In genomic region chr17:77879896-77880280, GRCh38 we compare ENCODE assay signal across 17 cellular contexts.
A peak's percentile ranks its signal among the peaks of the same experiment; 100 is the strongest.
DNase-seq lines count a peak whose midpoint lies in the region; ATAC-seq and TF ChIP-seq lines count a peak whose summit lies in the region.
"Had no signal": no experiment of that assay in that cellular context is flagged by ENCODE, and none has a peak within 500 bp of the region (broad histone marks: within the 10 kb centered on the region; RNA-seq: fewer than 3 reads in every experiment).

No MANE protein-coding gene starts in this region.

- H3K4me3 Mint-ChIP-seq in activated naive CD8-positive, alpha-beta T cell treated with anti-CD3 and anti-CD28 coated beads, Interleukin-2, amount 10 ng/mL, durations not matched to agents 7 days and 5 days = no peak overlapping the region
- no peak overlapping the region for H3K4me3 Mint-ChIP-seq in activated naive CD8-positive, alpha-beta T cell treated with anti-CD3 and anti-CD28 coated beads, Interleukin-2, amount 50 U/mL, for 24 hours
- H3K4me3 Mint-ChIP-seq in immature natural killer cell = peak overlapping the region in 4 of 5 donors; percentile 19 to 88 (median 59)
- H3K4me3 Mint-ChIP-seq: GM23338 had no signal

- H3F3A ChIP-seq in SK-N-SH (replicated peaks; ENCODE audit: insufficient read depth) = no peaks in the 10 kb centered on the region

- H3K4me1 ChIP-seq in DND-41 (ENCODE audit: insufficient read depth, low read length) (peaks cover 40% of the 10 kb centered on the region), SK-N-SH (ENCODE audit: control insufficient read depth in 1 of 2, insufficient read depth in 2 of 2, low read depth in 1 of 2, low read length in 1 of 2) (peaks cover 14 to 72% of the 10 kb centered on the region in 2 experiments)

- H3K9me3 ChIP-seq in DND-41 (ENCODE audit: insufficient read depth, low read length, severe bottlenecking) = peaks cover 5% of the 10 kb centered on the region
- H3K9me3 ChIP-seq in SK-N-SH = no peaks in the 10 kb centered on the region

- H3K4me2 ChIP-seq in DND-41 (ENCODE audit: insufficient read depth, low read length) (no peak overlapping the region), SK-N-SH (no peak overlapping the region)
- H3K4me2 ChIP-seq: GM23338 had no signal

- H2AFZ ChIP-seq in DND-41 (ENCODE audit: low read depth, low read length) (no peak overlapping the region), SK-N-SH (ENCODE audit: low read depth) (no peak overlapping the region)
- H2AFZ ChIP-seq: GM23338 had no signal

- H3K9me2 ChIP-seq in SK-N-SH = no peaks in the 10 kb centered on the region

- DNase-seq in activated naive CD8-positive, alpha-beta T cell treated with anti-CD3 and anti-CD28 coated beads, Interleukin-2, amount 10 ng/mL, durations not matched to agents 7 days and 5 days = no peak
- DNase-seq in activated naive CD8-positive, alpha-beta T cell treated with anti-CD3 and anti-CD28 coated beads, Interleukin-2, amount 50 U/mL, for 24 hours = no peak
- DNase-seq in DND-41 (no peak), immature natural killer cell (no peak), SK-N-SH (no peak), HEK293T (ENCODE audit: extremely low spot score) (no peak)
- DNase-seq: MV-4-11, NCI-H187, NCI-H2227 treated with DMSO at 0.1 percent for 48 hours, NCI-H510A treated with DMSO at 0.1 percent for 48 hours, NCI-H774 had no signal

- H3K27ac ChIP-seq in DND-41 (ENCODE audit: low read length) (peak overlapping the region; percentile 81; the same call in 1 of the 2 replicates), SK-N-SH (ENCODE audit: low read depth in 2 of 2, low read length in 1 of 2) (peak overlapping the region in 1 of 2 experiments; percentile 100; a peak in 2 of 4 replicates)

- H3K4me1 Mint-ChIP-seq in activated naive CD8-positive, alpha-beta T cell treated with anti-CD3 and anti-CD28 coated beads, Interleukin-2, amount 10 ng/mL, durations not matched to agents 7 days and 5 days = peaks cover 33% of the 10 kb centered on the region
- H3K4me1 Mint-ChIP-seq in activated naive CD8-positive, alpha-beta T cell treated with anti-CD3 and anti-CD28 coated beads, Interleukin-2, amount 50 U/mL, for 24 hours = peaks cover 79% of the 10 kb centered on the region
- peaks cover 75 to 95% of the 10 kb centered on the region in 2 donors for H3K4me1 Mint-ChIP-seq in immature natural killer cell

- TF ChIP-seq EP300 in SK-N-SH (IDR thresholded peaks at IDR 0.05; ENCODE audit: borderline replicate concordance in 1 of 2, low read depth in 1 of 2, low read length in 1 of 2) = no peak

- H3K27me3 ChIP-seq in DND-41 (ENCODE audit: insufficient read depth, low read length, poor library complexity) = no peaks in the 10 kb centered on the region
- 0 out of 2 replicates have a peak, but pooled peaks cover 5% of the 10 kb centered on the region for H3K27me3 ChIP-seq in SK-N-SH (ENCODE audit: insufficient read depth)
- H3K27me3 ChIP-seq: BE2C had no signal

- no peaks in the 10 kb centered on the region for H3K27me3 Mint-ChIP-seq in activated naive CD8-positive, alpha-beta T cell treated with anti-CD3 and anti-CD28 coated beads, Interleukin-2, amount 10 ng/mL, durations not matched to agents 7 days and 5 days
- H3K27me3 Mint-ChIP-seq in activated naive CD8-positive, alpha-beta T cell treated with anti-CD3 and anti-CD28 coated beads, Interleukin-2, amount 50 U/mL, for 24 hours = no peaks in the 10 kb centered on the region
- peaks cover 9 to 21% (median 18%) of the 10 kb centered on the region in 3 donors for H3K27me3 Mint-ChIP-seq in immature natural killer cell (ENCODE audit: low read depth in 3 of 3)

- peaks cover 8% of the 10 kb centered on the region for H3K36me3 Mint-ChIP-seq in activated naive CD8-positive, alpha-beta T cell treated with anti-CD3 and anti-CD28 coated beads, Interleukin-2, amount 10 ng/mL, durations not matched to agents 7 days and 5 days
- peaks cover 16% of the 10 kb centered on the region for H3K36me3 Mint-ChIP-seq in activated naive CD8-positive, alpha-beta T cell treated with anti-CD3 and anti-CD28 coated beads, Interleukin-2, amount 50 U/mL, for 24 hours (ENCODE audit: low read depth)
- peaks cover 5 to 11% (median 10%) of the 10 kb centered on the region in 3 donors for H3K36me3 Mint-ChIP-seq in immature natural killer cell

- no peaks in the 10 kb centered on the region for H3K36me3 ChIP-seq in DND-41 (ENCODE audit: insufficient read depth, low read length)
- H3K36me3 ChIP-seq in SK-N-SH (replicated peaks in 1 of 2; ENCODE audit: control insufficient read depth in 1 of 2, insufficient read depth in 2 of 2, low read length in 1 of 2) = no peaks in the 10 kb centered on the region
- H3K36me3 ChIP-seq: BE2C had no signal

- WGBS in SK-N-SH (ENCODE audit: low lambda C conversion rate) = 89% methylated on average over 9 of the region's 9 CpGs

- TF ChIP-seq RAD21 in SK-N-SH (IDR thresholded peaks at IDR 0.05; ENCODE audit: low read length) = no peak

- no peak for ATAC-seq in activated naive CD8-positive, alpha-beta T cell treated with anti-CD3 and anti-CD28 coated beads, Interleukin-2, amount 10 ng/mL, durations not matched to agents 7 days and 5 days (ENCODE audit: low read depth)
- ATAC-seq in activated naive CD8-positive, alpha-beta T cell treated with anti-CD3 and anti-CD28 coated beads, Interleukin-2, amount 50 U/mL, for 24 hours = no peak
- ATAC-seq in DND-41 (ENCODE audit: insufficient read depth, low read depth) (no peak), GM21717 (IDR thresholded peaks at IDR 0.05; ENCODE audit: unreplicated experiment) (no peak)
- ATAC-seq: GM23338, HCT116, K562, Right ventricle myocardium inferior had no signal

- TF ChIP-seq CTCF in DND-41 (IDR thresholded peaks at IDR 0.05; ENCODE audit: borderline replicate concordance, extremely low read depth, low read length, poor library complexity, severe bottlenecking) = no peak
- no peak for TF ChIP-seq CTCF in SK-N-SH (IDR thresholded peaks at IDR 0.05)

- peaks cover 6% of the 10 kb centered on the region; the same call in 1 of the 2 replicates for H4K20me1 ChIP-seq in DND-41 (ENCODE audit: insufficient read depth, low read length)
- H4K20me1 ChIP-seq in SK-N-SH (ENCODE audit: insufficient read depth) = no peaks in the 10 kb centered on the region

- H3K27ac Mint-ChIP-seq in activated naive CD8-positive, alpha-beta T cell treated with anti-CD3 and anti-CD28 coated beads, Interleukin-2, amount 10 ng/mL, durations not matched to agents 7 days and 5 days = peak overlapping the region; percentile 18
- no peak overlapping the region for H3K27ac Mint-ChIP-seq in activated naive CD8-positive, alpha-beta T cell treated with anti-CD3 and anti-CD28 coated beads, Interleukin-2, amount 50 U/mL, for 24 hours
- peak overlapping the region in 5 of 6 donors; percentile 96 to 100 (median 99) for H3K27ac Mint-ChIP-seq in immature natural killer cell
- H3K27ac Mint-ChIP-seq: GM23338 had no signal

- POLR2A ChIA-PET in activated naive CD8-positive, alpha-beta T cell treated with anti-CD3 and anti-CD28 coated beads, Interleukin-2, amount 10 ng/mL, durations not matched to agents 7 days and 5 days (lab: Charles Lee) = interaction anchor here (3.2 to 3.6 kb wide), 2 partner anchors 36 to 78 kb away, joined by 21 to 57 read pairs; partner anchors contain the start of gene TNRC6C
- POLR2A ChIA-PET in SK-N-SH (lab: Yijun Ruan, JAX) = interaction anchor here (0.7 to 6.0 kb wide), 7 partner anchors 14 to 161 kb away, joined by 3 to 131 read pairs (median 4); partner anchors contain the start of gene TNRC6C
- POLR2A ChIA-PET in HEK293T (lab: Yijun Ruan, JAX) = no interaction called here

- H3K79me2 ChIP-seq in DND-41 (ENCODE audit: insufficient read depth, low read length) (no peaks in the 10 kb centered on the region), SK-N-SH (ENCODE audit: insufficient read depth) (no peaks in the 10 kb centered on the region)

- peaks cover 12% of the 10 kb centered on the region for H3K9me3 Mint-ChIP-seq in activated naive CD8-positive, alpha-beta T cell treated with anti-CD3 and anti-CD28 coated beads, Interleukin-2, amount 10 ng/mL, durations not matched to agents 7 days and 5 days
- H3K9me3 Mint-ChIP-seq in activated naive CD8-positive, alpha-beta T cell treated with anti-CD3 and anti-CD28 coated beads, Interleukin-2, amount 50 U/mL, for 24 hours = peaks cover 13% of the 10 kb centered on the region
- H3K9me3 Mint-ChIP-seq in immature natural killer cell = peaks cover 0 to 10% (median 3%) of the 10 kb centered on the region in 6 donors

- H3K9ac ChIP-seq in DND-41 (ENCODE audit: low read depth, low read length) = no peak overlapping the region
- H3K9ac ChIP-seq in SK-N-SH = no peak overlapping the region

- CTCF ChIA-PET in SK-N-SH (lab: Yijun Ruan, JAX) (interaction anchor here (0.9 to 4.1 kb wide), 11 partner anchors 12 to 337 kb away, joined by 3 to 29 read pairs (median 4); no protein-coding TSS in a partner anchor), HEK293T (lab: Yijun Ruan, JAX) (no interaction called here)

- no peak overlapping the region for H3K4me3 ChIP-seq in DND-41 (ENCODE audit: low read depth in 1 of 2, low read length in 2 of 2)
- no peak overlapping the region for H3K4me3 ChIP-seq in SK-N-SH (ENCODE audit: low read depth in 2 of 2, low read length in 1 of 2)
- H3K4me3 ChIP-seq: GM23338, K562 had no signal

TF ChIP-seq in SK-N-SH, 30 proteins besides CTCF, POLR2A, EP300 and RAD21 (continues in another document):
- no peak for TF ChIP-seq ELF1 (IDR thresholded peaks at IDR 0.05)
- TF ChIP-seq NRF1 (IDR thresholded peaks at IDR 0.05; ENCODE audit: low read depth, low read length) = no peak
- TF ChIP-seq RCOR1 (IDR thresholded peaks at IDR 0.05; ENCODE audit: low read length) = no peak
- TF ChIP-seq GATA2 (CRISPR knock-in tag; IDR thresholded peaks at IDR 0.05) = no peak

TF ChIP-seq in HEK293T, 16 proteins besides CTCF, POLR2A, EP300 and RAD21:
- no peak for TF ChIP-seq FOXA1 (IDR thresholded peaks at IDR 0.05)
- TF ChIP-seq SUZ12 (IDR thresholded peaks at IDR 0.05) = no peak
- no peak for TF ChIP-seq TARDBP (IDR thresholded peaks at IDR 0.05)
- no peak for TF ChIP-seq LEF1 (IDR thresholded peaks at IDR 0.05; ENCODE audit: borderline replicate concordance)

Comparison
In these comparisons a context has a peak if more than half of its experiments do, and no peak if none do; other contexts are left out.
1. H3K4me3 Mint-ChIP-seq: peak in immature natural killer cell (4 of 5); none in activated naive CD8-positive, alpha-beta T cell treated with anti-CD3 and anti-CD28 coated beads, Interleukin-2, amount 10 ng/mL, durations not matched to agents 7 days and 5 days (single experiment) and activated naive CD8-positive, alpha-beta T cell treated with anti-CD3 and anti-CD28 coated beads, Interleukin-2, amount 50 U/mL, for 24 hours (single experiment).